ENCODE assay signal across 8 cellular contexts in genomic region chr1:212700597-212700891, GRCh38. TPM values are rescaled to one million over a fixed set of nuclear protein-coding genes. Genes with fewer than 3 reads are reported as not detected.
DNase-seq lines count a peak whose midpoint lies in the region; ATAC-seq and TF ChIP-seq lines count a peak whose summit lies in the region.

No MANE protein-coding gene starts in this region.

- no peaks in the 10 kb centered on the region for H3K9me3 ChIP-seq in thoracic aorta

- peak overlapping the region; percentile 92 for H3K27ac Mint-ChIP-seq in activated T-cell treated with anti-CD3 and anti-CD28 coated beads, Interleukin-2, amount 50 U/mL, for 24 hours
- peak overlapping the region; percentile 92 for H3K27ac Mint-ChIP-seq in activated naive CD8-positive, alpha-beta T cell treated with anti-CD3 and anti-CD28 coated beads for 36 hours

- H3K4me1 ChIP-seq in thoracic aorta (ENCODE audit: control insufficient read depth in 1 of 2, low read depth in 2 of 2): peaks cover 6 to 17% of the 10 kb centered on the region in 2 donors

- H3K36me3 Mint-ChIP-seq in activated T-cell treated with anti-CD3 and anti-CD28 coated beads, Interleukin-2, amount 50 U/mL, for 24 hours (ENCODE audit: low read depth): peaks cover 33% of the 10 kb centered on the region
- peaks cover 22% of the 10 kb centered on the region for H3K36me3 Mint-ChIP-seq in activated naive CD8-positive, alpha-beta T cell treated with anti-CD3 and anti-CD28 coated beads for 36 hours

- H3K36me3 ChIP-seq in kidney epithelial cell (ENCODE audit: control insufficient read depth, insufficient read depth, low read length) (no peaks in the 10 kb centered on the region), thoracic aorta (no peaks in the 10 kb centered on the region)

- no peak for ATAC-seq in thoracic aorta (ENCODE audit: insufficient number of reproducible peaks, low FRiP score, low read depth)
- ATAC-seq in HG03520 (IDR thresholded peaks at IDR 0.05; ENCODE audit: unreplicated experiment): no peak

- no peak for DNase-seq in activated T-cell treated with anti-CD3 and anti-CD28 coated beads, Interleukin-2, amount 50 U/mL, for 24 hours
- no peak for DNase-seq in activated T-cell treated with anti-CD3 and anti-CD28 coated beads, Interleukin-2, amount 50 U/mL, for 1 hour
- DNase-seq in activated naive CD8-positive, alpha-beta T cell treated with anti-CD3 and anti-CD28 coated beads for 36 hours: no peak
- DNase-seq in kidney epithelial cell (ENCODE audit: low read depth) (no peak), thoracic aorta (ENCODE audit: low spot score) (no peak), NCI-H2081 treated with DMSO at 0.1 percent for 48 hours (lab: John Stamatoyannopoulos, UW) (no peak), cerebellum (ENCODE audit: low spot score) (no peak)

- peak overlapping the region; percentile 56 to 58 for H3K27ac ChIP-seq in thoracic aorta

- H3K27me3 Mint-ChIP-seq in activated T-cell treated with anti-CD3 and anti-CD28 coated beads, Interleukin-2, amount 50 U/mL, for 24 hours: peaks cover 6% of the 10 kb centered on the region
- H3K27me3 Mint-ChIP-seq in activated naive CD8-positive, alpha-beta T cell treated with anti-CD3 and anti-CD28 coated beads for 36 hours: peaks cover 3% of the 10 kb centered on the region

- peak overlapping the region; percentile 88 for H3K4me3 Mint-ChIP-seq in activated T-cell treated with anti-CD3 and anti-CD28 coated beads, Interleukin-2, amount 50 U/mL, for 24 hours
- peak overlapping the region; percentile 90 for H3K4me3 Mint-ChIP-seq in activated naive CD8-positive, alpha-beta T cell treated with anti-CD3 and anti-CD28 coated beads for 36 hours

- peaks cover 78% of the 10 kb centered on the region for H3K4me1 Mint-ChIP-seq in activated T-cell treated with anti-CD3 and anti-CD28 coated beads, Interleukin-2, amount 50 U/mL, for 24 hours (ENCODE audit: low read depth)
- H3K4me1 Mint-ChIP-seq in activated naive CD8-positive, alpha-beta T cell treated with anti-CD3 and anti-CD28 coated beads for 36 hours: peaks cover 49% of the 10 kb centered on the region

- peaks cover 26% of the 10 kb centered on the region for H3K27me3 ChIP-seq in kidney epithelial cell (ENCODE audit: control insufficient read depth, insufficient read depth, low read length)
- H3K27me3 ChIP-seq in thoracic aorta (replicated peaks; ENCODE audit: insufficient read depth): no peaks in the 10 kb centered on the region

- H3K4me3 ChIP-seq in kidney epithelial cell (ENCODE audit: low read depth, low read length) (peak overlapping the region; percentile 40), thoracic aorta (peak overlapping the region; percentile 78)

- TF ChIP-seq CTCF in kidney epithelial cell (IDR thresholded peaks at IDR 0.05; ENCODE audit: insufficient read depth, low read length, poor library complexity, severe bottlenecking) (no peak), thoracic aorta (IDR thresholded peaks at IDR 0.05) (no peak)

- no peaks in the 10 kb centered on the region for H3K9me3 Mint-ChIP-seq in activated T-cell treated with anti-CD3 and anti-CD28 coated beads, Interleukin-2, amount 50 U/mL, for 24 hours
- no peaks in the 10 kb centered on the region for H3K9me3 Mint-ChIP-seq in activated naive CD8-positive, alpha-beta T cell treated with anti-CD3 and anti-CD28 coated beads for 36 hours

RNA-seq across cellular contexts. Expression of gene BATF3, which starts 0.9 kb away (rescaled TPM):
- 10 to 100 TPM; 74.7 to 77.9 TPM for total RNA-seq in activated naive CD8-positive, alpha-beta T cell treated with anti-CD3 and anti-CD28 coated beads for 36 hours
- 0.89 and 5.4 TPM in 2 replicates for total RNA-seq in kidney epithelial cell
- total RNA-seq in thoracic aorta: 10 to 100 TPM in 1 of 2 donors, 1 to 10 TPM in 1; 2.2 to 26.6 TPM
- 0.91 TPM for total RNA-seq in cerebellum
